Comparison of ENCODE assay signal across 9 cellular contexts in genomic region chr10:91597397-91597881, GRCh38. TPM values are rescaled to one million over a fixed set of nuclear protein-coding genes. Genes with fewer than 3 reads are reported as not detected.
DNase-seq lines count a peak whose midpoint lies in the region; ATAC-seq and TF ChIP-seq lines count a peak whose summit lies in the region.
"Had no signal": no experiment of that assay in that cellular context is flagged by ENCODE, and none has a peak within 500 bp of the region (broad histone marks: within the 10 kb centered on the region; RNA-seq: fewer than 3 reads in every experiment).

No MANE protein-coding gene starts in this region.

- H3K4me3 Mint-ChIP-seq in osteocyte (ENCODE audit: unreplicated experiment) = no peak overlapping the region
- H3K4me3 Mint-ChIP-seq in stimulated activated naive B cell treated with anti-CD40 and anti-IgM and Interleukin-4, amounts not matched to agents 10 μg/mL and 1 μg/mL and 100 μg/mL, for 72 hours = no peak overlapping the region
- H3K4me3 Mint-ChIP-seq in activated CD8-positive, alpha-beta T cell treated with anti-CD3 and anti-CD28 coated beads, Interleukin-2, amount 10 ng/mL, durations not matched to agents 7 days and 5 days = no peak overlapping the region
- H3K4me3 Mint-ChIP-seq: CD8-positive, alpha-beta T cell had no signal

- peak overlapping the region; percentile 21 for H3K4me3 ChIP-seq in BE2C (ENCODE audit: low read depth, low read length)

- no peaks in the 10 kb centered on the region for H3K27me3 ChIP-seq in BE2C

- no peaks in the 10 kb centered on the region for H3K36me3 ChIP-seq in BE2C

- peak; percentile 45 for ATAC-seq in esophagus mucosa
- no peak for ATAC-seq in GM18517 (IDR thresholded peaks at IDR 0.05; ENCODE audit: unreplicated experiment)
- no peak for ATAC-seq in stimulated activated naive B cell treated with anti-CD40 and anti-IgM and Interleukin-4, amounts not matched to agents 10 μg/mL and 1 μg/mL and 100 μg/mL, for 72 hours (replicated peaks)
- no peak for ATAC-seq in activated CD8-positive, alpha-beta T cell treated with anti-CD3 and anti-CD28 coated beads, Interleukin-2, amount 10 ng/mL, durations not matched to agents 7 days and 5 days
- ATAC-seq: CD8-positive, alpha-beta T cell had no signal

- H3K36me3 Mint-ChIP-seq in osteocyte (ENCODE audit: unreplicated experiment) = no peaks in the 10 kb centered on the region
- H3K36me3 Mint-ChIP-seq in stimulated activated naive B cell treated with anti-CD40 and anti-IgM and Interleukin-4, amounts not matched to agents 10 μg/mL and 1 μg/mL and 100 μg/mL, for 72 hours = no peaks in the 10 kb centered on the region
- H3K36me3 Mint-ChIP-seq in activated CD8-positive, alpha-beta T cell treated with anti-CD3 and anti-CD28 coated beads, Interleukin-2, amount 10 ng/mL, durations not matched to agents 7 days and 5 days (ENCODE audit: low read depth) = no peaks in the 10 kb centered on the region
- H3K36me3 Mint-ChIP-seq: CD8-positive, alpha-beta T cell had no signal

- no peaks in the 10 kb centered on the region for H3K27me3 Mint-ChIP-seq in osteocyte (ENCODE audit: unreplicated experiment)
- peaks cover 14 to 15% of the 10 kb centered on the region in 2 donors for H3K27me3 Mint-ChIP-seq in stimulated activated naive B cell treated with anti-CD40 and anti-IgM and Interleukin-4, amounts not matched to agents 10 μg/mL and 1 μg/mL and 100 μg/mL, for 72 hours
- H3K27me3 Mint-ChIP-seq in activated CD8-positive, alpha-beta T cell treated with anti-CD3 and anti-CD28 coated beads, Interleukin-2, amount 10 ng/mL, durations not matched to agents 7 days and 5 days (ENCODE audit: low read depth) = peaks cover 6% of the 10 kb centered on the region

- no peaks in the 10 kb centered on the region for H3K9me3 ChIP-seq in BE2C

- peak overlapping the region; percentile 94 for H3K27ac Mint-ChIP-seq in osteocyte (ENCODE audit: unreplicated experiment)
- no peak overlapping the region for H3K27ac Mint-ChIP-seq in stimulated activated naive B cell treated with anti-CD40 and anti-IgM and Interleukin-4, amounts not matched to agents 10 μg/mL and 1 μg/mL and 100 μg/mL, for 72 hours
- H3K27ac Mint-ChIP-seq in activated CD8-positive, alpha-beta T cell treated with anti-CD3 and anti-CD28 coated beads, Interleukin-2, amount 10 ng/mL, durations not matched to agents 7 days and 5 days = no peak overlapping the region
- H3K27ac Mint-ChIP-seq: CD8-positive, alpha-beta T cell had no signal

- H3K4me1 Mint-ChIP-seq in osteocyte (ENCODE audit: unreplicated experiment) = peaks cover 60% of the 10 kb centered on the region
- H3K4me1 Mint-ChIP-seq in stimulated activated naive B cell treated with anti-CD40 and anti-IgM and Interleukin-4, amounts not matched to agents 10 μg/mL and 1 μg/mL and 100 μg/mL, for 72 hours = peaks cover 0 to 3% of the 10 kb centered on the region in 2 donors
- no peaks in the 10 kb centered on the region for H3K4me1 Mint-ChIP-seq in activated CD8-positive, alpha-beta T cell treated with anti-CD3 and anti-CD28 coated beads, Interleukin-2, amount 10 ng/mL, durations not matched to agents 7 days and 5 days (ENCODE audit: low read depth)

- no peaks in the 10 kb centered on the region for H3K9me3 Mint-ChIP-seq in osteocyte (ENCODE audit: unreplicated experiment)
- peaks cover 0 to 1% of the 10 kb centered on the region in 2 donors for H3K9me3 Mint-ChIP-seq in stimulated activated naive B cell treated with anti-CD40 and anti-IgM and Interleukin-4, amounts not matched to agents 10 μg/mL and 1 μg/mL and 100 μg/mL, for 72 hours
- no peaks in the 10 kb centered on the region for H3K9me3 Mint-ChIP-seq in activated CD8-positive, alpha-beta T cell treated with anti-CD3 and anti-CD28 coated beads, Interleukin-2, amount 10 ng/mL, durations not matched to agents 7 days and 5 days (ENCODE audit: insufficient read depth)
- H3K9me3 Mint-ChIP-seq: CD8-positive, alpha-beta T cell had no signal

- CTCF ChIA-PET in activated CD8-positive, alpha-beta T cell treated with anti-CD3 and anti-CD28 coated beads, Interleukin-2, amount 10 ng/mL, durations not matched to agents 7 days and 5 days (lab: Charles Lee) = interaction anchor here (0.8 to 0.9 kb wide), 2 partner anchors 38 to 299 kb away, joined by 3 read pairs; no protein-coding TSS in a partner anchor

- DNase-seq in BE2C = peak; percentile 36
- peak; percentile 88 for DNase-seq in NCI-H446 treated with DMSO at 0.1 percent for 48 hours (lab: John Stamatoyannopoulos, UW)
- DNase-seq in osteocyte (ENCODE audit: extremely low spot score, unreplicated experiment) = no peak
- no peak for DNase-seq in NCI-H1436 treated with DMSO at 0.1 percent for 48 hours (lab: John Stamatoyannopoulos, UW)
- DNase-seq in stimulated activated naive B cell treated with anti-CD40 and anti-IgM and Interleukin-4, amounts not matched to agents 10 μg/mL and 1 μg/mL and 100 μg/mL, for 72 hours = no peak
- no peak for DNase-seq in activated CD8-positive, alpha-beta T cell treated with anti-CD3 and anti-CD28 coated beads, Interleukin-2, amount 10 ng/mL, durations not matched to agents 7 days and 5 days
- DNase-seq: CD8-positive, alpha-beta T cell had no signal

- POLR2A ChIA-PET in activated CD8-positive, alpha-beta T cell treated with anti-CD3 and anti-CD28 coated beads, Interleukin-2, amount 10 ng/mL, durations not matched to agents 7 days and 5 days (lab: Charles Lee) = no interaction called here

- no peak for TF ChIP-seq CTCF in BE2C (IDR thresholded peaks at IDR 0.05; ENCODE audit: low read depth, low read length)
- TF ChIP-seq CTCF in osteocyte (IDR thresholded peaks at IDR 0.05) = no peak

- peaks cover 24% of the 10 kb centered on the region for H3K4me1 ChIP-seq in BE2C

RNA-seq across cellular contexts. Expression of gene PPP1R3C, which starts 35.4 kb away (rescaled TPM):
- 9.2 TPM for polyA plus RNA-seq in BE2C (2012; ENCODE audit: insufficient read depth, insufficient read length, low read depth)
- total RNA-seq in esophagus mucosa (91.9 TPM), osteocyte (15.7 and 16.2 TPM in 2 replicates)
- total RNA-seq in activated CD8-positive, alpha-beta T cell treated with anti-CD3 and anti-CD28 coated beads, Interleukin-2, amount 10 ng/mL, durations not matched to agents 7 days and 5 days = not detected
- total RNA-seq: CD8-positive, alpha-beta T cell had no signal

Comparison
In these comparisons a context has a peak if more than half of its experiments do, and no peak if none do; other contexts are left out.
1. DNase-seq: peak in BE2C (single experiment) and NCI-H446 treated with DMSO at 0.1 percent for 48 hours (single experiment); none in osteocyte (single experiment), NCI-H1436 treated with DMSO at 0.1 percent for 48 hours (single experiment), stimulated activated naive B cell treated with anti-CD40 and anti-IgM and Interleukin-4, amounts not matched to agents 10 μg/mL and 1 μg/mL and 100 μg/mL, for 72 hours (single experiment) and activated CD8-positive, alpha-beta T cell treated with anti-CD3 and anti-CD28 coated beads, Interleukin-2, amount 10 ng/mL, durations not matched to agents 7 days and 5 days (single experiment).
2. RNA of gene PPP1R3C, which starts 35.4 kb away (total RNA-seq): 91.9 TPM in esophagus mucosa (single experiment) and 15.7 to 16.2 TPM in osteocyte; not detected in activated CD8-positive, alpha-beta T cell treated with anti-CD3 and anti-CD28 coated beads, Interleukin-2, amount 10 ng/mL, durations not matched to agents 7 days and 5 days; every median in the first group is over 10 times any median in the second.